8 cellular contexts compared by ENCODE assay signal in genomic region chr2:216634317-216635148, GRCh38. TPM values are rescaled to one million over a fixed set of nuclear protein-coding genes. Genes with fewer than 3 reads are reported as not detected.
DNase-seq lines count a peak whose midpoint lies in the region; ATAC-seq, FAIRE-seq and TF ChIP-seq lines count a peak whose summit lies in the region.

No MANE protein-coding gene starts in this region.

- H3K4me1 ChIP-seq in hepatocyte (ENCODE audit: insufficient read depth) (peaks cover 31% of the 10 kb centered on the region), small intestine (ENCODE audit: control insufficient read depth in 2 of 2, insufficient read depth in 1 of 2, low read depth in 1 of 2, low read length in 1 of 2) (peaks cover 0 to 5% of the 10 kb centered on the region in 2 donors)

- H3K9me3 ChIP-seq in T-helper 17 cell (ENCODE audit: control insufficient read depth, low read length, poor library complexity, severe bottlenecking) (no peaks in the 10 kb centered on the region), hepatocyte (ENCODE audit: low read depth) (no peaks in the 10 kb centered on the region), small intestine (ENCODE audit: control insufficient read depth, low read depth) (no peaks in the 10 kb centered on the region)

- ATAC-seq in T-helper 17 cell (no peak), HG03521 (IDR thresholded peaks at IDR 0.05; ENCODE audit: unreplicated experiment) (no peak)

- no peaks in the 10 kb centered on the region for H4K20me1 ChIP-seq in hepatocyte (ENCODE audit: insufficient read depth, poor library complexity, severe bottlenecking)

- H3K4me1 Mint-ChIP-seq in T-helper 17 cell = peaks cover 21% of the 10 kb centered on the region

- H3K27ac Mint-ChIP-seq in T-helper 17 cell = no peak overlapping the region

- peak in 2 of 3 experiments; percentile 54 to 55 for DNase-seq in NCI-H1417 (lab: John Stamatoyannopoulos, UW)
- no peak for DNase-seq in NCI-H1417 treated with DMSO at 0.1 percent for 48 hours (lab: John Stamatoyannopoulos, UW)
- no peak for DNase-seq in T-helper 17 cell
- no peak for DNase-seq in hepatocyte (ENCODE audit: low spot score)
- peak; percentile 17 for DNase-seq in small intestine
- DNase-seq in GM13977 (ENCODE audit: low spot score) = no peak
- DNase-seq in LoVo (ENCODE audit: low spot score) = no peak

- 12% methylated on average over 23 of the region's 24 CpGs for WGBS in hepatocyte (ENCODE audit: low lambda C conversion rate, missing lambda C conversion rate)
- WGBS in small intestine, 3 donors = 7 to 10% (median 9%) methylated on average over 24 of the region's 24 CpGs

- H3K27me3 Mint-ChIP-seq in T-helper 17 cell = peaks cover 72% of the 10 kb centered on the region

- in situ Hi-C loops in GM13977 (cut with MboI; ENCODE audit: low pct_unique_long_range_greater_than_20kb, low sequenced_read_pairs, unreplicated experiment) = no loop called here

- peak overlapping the region; percentile 80 for H3K4me3 Mint-ChIP-seq in T-helper 17 cell

- peak overlapping the region; percentile 89 for H3K27ac ChIP-seq in hepatocyte
- H3K27ac ChIP-seq in small intestine (ENCODE audit: low read depth in 1 of 2, low read length in 1 of 2) = peak overlapping the region in 1 of 2 donors; percentile 32

- peak overlapping the region; percentile 93 for H3K4me2 ChIP-seq in hepatocyte

- no peak for FAIRE-seq in small intestine (lab: Jason Lieb, UNC)

- TF ChIP-seq CTCF in hepatocyte (IDR thresholded peaks at IDR 0.05; ENCODE audit: poor library complexity) (no peak), GM13977 (IDR thresholded peaks at IDR 0.05; ENCODE audit: extremely low read depth, insufficient read depth, missing control alignments) (no peak)

- peaks cover 6% of the 10 kb centered on the region for H3K36me3 Mint-ChIP-seq in T-helper 17 cell (ENCODE audit: low read depth)

- H2AFZ ChIP-seq in hepatocyte = peak overlapping the region; percentile 75

- no peaks in the 10 kb centered on the region for H3K9me2 ChIP-seq in hepatocyte (replicated peaks; ENCODE audit: insufficient read depth)

- peaks cover 41% of the 10 kb centered on the region for H3K79me2 ChIP-seq in hepatocyte

- H3K4me3 ChIP-seq in hepatocyte = peak overlapping the region; percentile 78
- peak overlapping the region in 1 of 2 donors; percentile 57 for H3K4me3 ChIP-seq in small intestine (ENCODE audit: low read depth in 1 of 2, low read length in 2 of 2)

- H3K36me3 ChIP-seq in hepatocyte (replicated peaks; ENCODE audit: insufficient read depth, low read depth) = no peaks in the 10 kb centered on the region
- no peaks in the 10 kb centered on the region for H3K36me3 ChIP-seq in small intestine (ENCODE audit: control insufficient read depth in 2 of 2, insufficient read depth in 2 of 2, low read length in 2 of 2)

- peaks cover 20% of the 10 kb centered on the region for H3K27me3 ChIP-seq in hepatocyte
- peaks cover 2 to 21% of the 10 kb centered on the region in 2 donors for H3K27me3 ChIP-seq in small intestine (ENCODE audit: control insufficient read depth in 2 of 2, insufficient read depth in 2 of 2, low read length in 2 of 2)

RNA-seq across cellular contexts. Expression of gene IGFBP2, which starts 1.3 kb away (rescaled TPM):
- total RNA-seq in T-helper 17 cell (1 to 10 TPM in 1 of 2 donors, not detected in 1; 6.1 TPM), hepatocyte (163 and 231 TPM in 2 replicates)
- polyA plus RNA-seq in hepatocyte (338 and 351 TPM in 2 replicates), small intestine (10 to 100 TPM in 2 of 3 donors, 1 to 10 TPM in 1; 9.8 to 98.7 (median 14.1) TPM)

Comparison
In these comparisons a context has a peak if more than half of its experiments do, and no peak if none do; other contexts are left out.
1. DNase-seq: peak in NCI-H1417 (2 of 3) and small intestine (single experiment); none in NCI-H1417 treated with DMSO at 0.1 percent for 48 hours (single experiment), T-helper 17 cell (0 of 3), hepatocyte (single experiment), GM13977 (single experiment) and LoVo (single experiment).
2. RNA of gene IGFBP2, which starts 1.3 kb away (total RNA-seq): 163 to 231 TPM in hepatocyte; 6.1 TPM in T-helper 17 cell; every median in the first group is over 10 times any median in the second.